Comparison of ENCODE assay signal across 1 cellular context in the genomic region with DNA sequence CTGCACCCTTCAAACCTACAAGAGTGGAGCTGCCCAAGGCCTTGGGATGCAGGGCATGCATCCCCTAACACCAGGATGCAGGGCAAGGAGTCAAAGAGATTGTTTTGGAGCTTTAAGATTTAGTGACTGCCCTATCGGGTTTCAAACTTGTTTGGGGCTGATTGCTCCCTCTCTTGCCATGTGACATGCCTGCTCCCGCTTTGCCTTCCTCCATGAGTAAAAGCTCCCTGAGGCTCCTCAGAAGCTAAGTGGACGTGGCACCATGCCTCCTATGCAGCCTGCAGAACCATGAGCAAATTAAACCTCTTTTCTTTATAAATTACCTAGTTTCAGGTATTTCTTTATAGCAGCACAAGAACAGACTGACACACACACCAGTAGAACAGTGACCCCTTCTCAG.
TF ChIP-seq lines count a peak whose summit lies in the region.

No MANE protein-coding gene starts in this region.

TF ChIP-seq in GM23338, 12 proteins besides CTCF, POLR2A, EP300 and RAD21:
- no peak for TF ChIP-seq NANOG (IDR thresholded peaks at IDR 0.05; ENCODE audit: borderline replicate concordance)
- TF ChIP-seq, protein P1, sequence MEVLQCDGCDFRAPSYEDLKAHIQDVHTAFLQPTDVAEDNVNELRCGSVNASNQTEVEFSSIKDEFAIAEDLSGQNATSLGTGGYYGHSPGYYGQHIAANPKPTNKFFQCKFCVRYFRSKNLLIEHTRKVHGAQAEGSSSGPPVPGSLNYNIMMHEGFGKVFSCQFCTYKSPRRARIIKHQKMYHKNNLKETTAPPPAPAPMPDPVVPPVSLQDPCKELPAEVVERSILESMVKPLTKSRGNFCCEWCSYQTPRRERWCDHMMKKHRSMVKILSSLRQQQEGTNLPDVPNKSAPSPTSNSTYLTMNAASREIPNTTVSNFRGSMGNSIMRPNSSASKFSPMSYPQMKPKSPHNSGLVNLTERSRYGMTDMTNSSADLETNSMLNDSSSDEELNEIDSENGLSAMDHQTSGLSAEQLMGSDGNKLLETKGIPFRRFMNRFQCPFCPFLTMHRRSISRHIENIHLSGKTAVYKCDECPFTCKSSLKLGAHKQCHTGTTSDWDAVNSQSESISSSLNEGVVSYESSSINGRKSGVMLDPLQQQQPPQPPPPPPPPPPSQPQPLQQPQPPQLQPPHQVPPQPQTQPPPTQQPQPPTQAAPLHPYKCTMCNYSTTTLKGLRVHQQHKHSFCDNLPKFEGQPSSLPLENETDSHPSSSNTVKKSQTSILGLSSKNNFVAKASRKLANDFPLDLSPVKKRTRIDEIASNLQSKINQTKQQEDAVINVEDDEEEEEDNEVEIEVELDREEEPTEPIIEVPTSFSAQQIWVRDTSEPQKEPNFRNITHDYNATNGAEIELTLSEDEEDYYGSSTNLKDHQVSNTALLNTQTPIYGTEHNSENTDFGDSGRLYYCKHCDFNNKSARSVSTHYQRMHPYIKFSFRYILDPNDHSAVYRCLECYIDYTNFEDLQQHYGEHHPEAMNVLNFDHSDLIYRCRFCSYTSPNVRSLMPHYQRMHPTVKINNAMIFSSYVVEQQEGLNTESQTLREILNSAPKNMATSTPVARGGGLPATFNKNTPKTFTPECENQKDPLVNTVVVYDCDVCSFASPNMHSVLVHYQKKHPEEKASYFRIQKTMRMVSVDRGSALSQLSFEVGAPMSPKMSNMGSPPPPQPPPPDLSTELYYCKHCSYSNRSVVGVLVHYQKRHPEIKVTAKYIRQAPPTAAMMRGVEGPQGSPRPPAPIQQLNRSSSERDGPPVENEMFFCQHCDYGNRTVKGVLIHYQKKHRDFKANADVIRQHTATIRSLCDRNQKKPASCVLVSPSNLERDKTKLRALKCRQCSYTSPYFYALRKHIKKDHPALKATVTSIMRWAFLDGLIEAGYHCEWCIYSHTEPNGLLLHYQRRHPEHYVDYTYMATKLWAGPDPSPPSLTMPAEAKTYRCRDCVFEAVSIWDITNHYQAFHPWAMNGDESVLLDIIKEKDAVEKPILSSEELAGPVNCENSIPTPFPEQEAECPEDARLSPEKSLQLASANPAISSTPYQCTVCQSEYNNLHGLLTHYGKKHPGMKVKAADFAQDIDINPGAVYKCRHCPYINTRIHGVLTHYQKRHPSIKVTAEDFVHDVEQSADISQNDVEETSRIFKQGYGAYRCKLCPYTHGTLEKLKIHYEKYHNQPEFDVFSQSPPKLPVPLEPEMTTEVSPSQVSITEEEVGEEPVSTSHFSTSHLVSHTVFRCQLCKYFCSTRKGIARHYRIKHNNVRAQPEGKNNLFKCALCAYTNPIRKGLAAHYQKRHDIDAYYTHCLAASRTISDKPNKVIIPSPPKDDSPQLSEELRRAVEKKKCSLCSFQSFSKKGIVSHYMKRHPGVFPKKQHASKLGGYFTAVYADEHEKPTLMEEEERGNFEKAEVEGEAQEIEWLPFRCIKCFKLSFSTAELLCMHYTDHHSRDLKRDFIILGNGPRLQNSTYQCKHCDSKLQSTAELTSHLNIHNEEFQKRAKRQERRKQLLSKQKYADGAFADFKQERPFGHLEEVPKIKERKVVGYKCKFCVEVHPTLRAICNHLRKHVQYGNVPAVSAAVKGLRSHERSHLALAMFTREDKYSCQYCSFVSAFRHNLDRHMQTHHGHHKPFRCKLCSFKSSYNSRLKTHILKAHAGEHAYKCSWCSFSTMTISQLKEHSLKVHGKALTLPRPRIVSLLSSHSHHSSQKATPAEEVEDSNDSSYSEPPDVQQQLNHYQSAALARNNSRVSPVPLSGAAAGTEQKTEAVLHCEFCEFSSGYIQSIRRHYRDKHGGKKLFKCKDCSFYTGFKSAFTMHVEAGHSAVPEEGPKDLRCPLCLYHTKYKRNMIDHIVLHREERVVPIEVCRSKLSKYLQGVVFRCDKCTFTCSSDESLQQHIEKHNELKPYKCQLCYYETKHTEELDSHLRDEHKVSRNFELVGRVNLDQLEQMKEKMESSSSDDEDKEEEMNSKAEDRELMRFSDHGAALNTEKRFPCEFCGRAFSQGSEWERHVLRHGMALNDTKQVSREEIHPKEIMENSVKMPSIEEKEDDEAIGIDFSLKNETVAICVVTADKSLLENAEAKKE (CRISPR knock-in tag; IDR thresholded peaks at IDR 0.05) = no peak
- no peak for TF ChIP-seq ETS1 (IDR thresholded peaks at IDR 0.05)
- TF ChIP-seq STAT1 (IDR thresholded peaks at IDR 0.05; ENCODE audit: unreplicated experiment) = no peak
- TF ChIP-seq, protein P2, sequence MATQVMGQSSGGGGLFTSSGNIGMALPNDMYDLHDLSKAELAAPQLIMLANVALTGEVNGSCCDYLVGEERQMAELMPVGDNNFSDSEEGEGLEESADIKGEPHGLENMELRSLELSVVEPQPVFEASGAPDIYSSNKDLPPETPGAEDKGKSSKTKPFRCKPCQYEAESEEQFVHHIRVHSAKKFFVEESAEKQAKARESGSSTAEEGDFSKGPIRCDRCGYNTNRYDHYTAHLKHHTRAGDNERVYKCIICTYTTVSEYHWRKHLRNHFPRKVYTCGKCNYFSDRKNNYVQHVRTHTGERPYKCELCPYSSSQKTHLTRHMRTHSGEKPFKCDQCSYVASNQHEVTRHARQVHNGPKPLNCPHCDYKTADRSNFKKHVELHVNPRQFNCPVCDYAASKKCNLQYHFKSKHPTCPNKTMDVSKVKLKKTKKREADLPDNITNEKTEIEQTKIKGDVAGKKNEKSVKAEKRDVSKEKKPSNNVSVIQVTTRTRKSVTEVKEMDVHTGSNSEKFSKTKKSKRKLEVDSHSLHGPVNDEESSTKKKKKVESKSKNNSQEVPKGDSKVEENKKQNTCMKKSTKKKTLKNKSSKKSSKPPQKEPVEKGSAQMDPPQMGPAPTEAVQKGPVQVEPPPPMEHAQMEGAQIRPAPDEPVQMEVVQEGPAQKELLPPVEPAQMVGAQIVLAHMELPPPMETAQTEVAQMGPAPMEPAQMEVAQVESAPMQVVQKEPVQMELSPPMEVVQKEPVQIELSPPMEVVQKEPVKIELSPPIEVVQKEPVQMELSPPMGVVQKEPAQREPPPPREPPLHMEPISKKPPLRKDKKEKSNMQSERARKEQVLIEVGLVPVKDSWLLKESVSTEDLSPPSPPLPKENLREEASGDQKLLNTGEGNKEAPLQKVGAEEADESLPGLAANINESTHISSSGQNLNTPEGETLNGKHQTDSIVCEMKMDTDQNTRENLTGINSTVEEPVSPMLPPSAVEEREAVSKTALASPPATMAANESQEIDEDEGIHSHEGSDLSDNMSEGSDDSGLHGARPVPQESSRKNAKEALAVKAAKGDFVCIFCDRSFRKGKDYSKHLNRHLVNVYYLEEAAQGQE (IDR thresholded peaks at IDR 0.05; ENCODE audit: unreplicated experiment) = no peak
- TF ChIP-seq EZH2phosphoT487 (IDR thresholded peaks at IDR 0.05; ENCODE audit: unreplicated experiment) = no peak
- no peak for TF ChIP-seq POLR2AphosphoS5 (IDR thresholded peaks at IDR 0.05; ENCODE audit: low read depth)
- TF ChIP-seq CREB1 (CRISPR knock-in tag; IDR thresholded peaks at IDR 0.05; ENCODE audit: low read depth) = no peak
TF ChIP-seq in GM23338: peak in this region for 0.
